ENCODE assay signal across 8 cellular contexts in the genomic region with DNA sequence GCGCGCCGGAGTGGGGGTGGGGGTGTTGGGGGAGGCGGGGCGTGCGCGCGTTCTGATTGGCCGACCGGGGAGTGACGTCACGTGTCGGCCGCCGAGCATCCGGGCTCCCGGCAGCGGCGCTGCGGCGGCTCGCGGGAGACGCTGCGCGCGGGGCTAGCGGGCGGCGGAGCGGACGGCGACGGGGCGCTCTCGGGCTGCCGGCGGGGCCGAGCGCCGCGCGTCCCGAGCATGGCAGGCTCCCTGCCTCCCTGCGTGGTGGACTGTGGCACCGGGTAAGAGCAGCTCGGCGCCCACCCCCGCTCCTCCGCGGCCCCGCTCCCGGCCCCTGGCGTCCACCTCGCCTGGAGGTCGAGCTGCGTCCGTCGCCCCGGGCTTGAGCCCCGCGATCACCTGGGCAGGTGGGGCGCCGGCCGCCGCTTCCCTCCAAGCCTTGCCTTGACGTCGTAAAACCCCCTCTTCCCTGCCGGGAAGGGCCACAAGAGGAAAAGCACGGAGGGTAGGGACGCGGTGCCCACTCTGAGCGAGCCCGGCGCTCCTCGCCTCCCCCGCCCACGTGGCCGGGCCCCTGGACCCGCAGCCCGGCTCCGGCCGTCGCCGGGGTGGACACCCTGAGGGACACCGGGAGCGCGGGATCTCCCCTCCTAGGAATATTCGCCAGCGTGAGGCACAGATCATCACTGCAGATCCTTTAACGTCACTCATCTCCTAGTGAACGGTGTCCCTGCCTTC. TPM values are rescaled to one million over a fixed set of nuclear protein-coding genes. Genes with fewer than 3 reads are reported as not detected.
DNase-seq lines count a peak whose midpoint lies in the region; ATAC-seq and TF ChIP-seq lines count a peak whose summit lies in the region.

A gene (plus strand): TSS at position 98 of the 729 bp plus-strand sequence. CDS start 131 bp downstream, at position 229.

- intact Hi-C loops in natural killer cell (cut with micrococcal nuclease): loop anchor here (5.0 kb wide), 1 partner anchor 83 kb away; a partner anchor contains a TSS

- peaks cover 11% of the 10 kb centered on the region for H3K4me1 Mint-ChIP-seq in activated T-helper 17 cell treated with anti-CD3 and anti-CD28 coated beads, Interleukin-2, amount 50 U/mL, for 72 hours
- H3K4me1 Mint-ChIP-seq in natural killer cell: peaks cover 8 to 15% of the 10 kb centered on the region in 2 donors
- H3K4me1 Mint-ChIP-seq in stimulated activated naive B cell treated with anti-CD40 and anti-IgM and Interleukin-4, amounts not matched to agents 10 μg/mL and 1 μg/mL and 100 μg/mL, for 72 hours: peaks cover 14 to 18% of the 10 kb centered on the region in 2 donors

- peak within 1 kb of the TSS; percentile 88 for H3K27ac Mint-ChIP-seq in activated T-helper 17 cell treated with anti-CD3 and anti-CD28 coated beads, Interleukin-2, amount 50 U/mL, for 72 hours
- peak within 1 kb of the TSS; percentile 86 to 89 for H3K27ac Mint-ChIP-seq in natural killer cell
- H3K27ac Mint-ChIP-seq in stimulated activated naive B cell treated with anti-CD40 and anti-IgM and Interleukin-4, amounts not matched to agents 10 μg/mL and 1 μg/mL and 100 μg/mL, for 72 hours: peak within 1 kb of the TSS; percentile 96

- peak within 1 kb of the TSS; percentile 65 for H3K4me3 ChIP-seq in fibroblast of mammary gland (ENCODE audit: control insufficient read depth, low read depth, low read length)

- TF ChIP-seq CTCF in fibroblast of mammary gland (conservative IDR thresholded peaks at IDR 0.05; ENCODE audit: control insufficient read depth, insufficient read depth, low read depth, low read length) (no peak), natural killer cell (IDR thresholded peaks at IDR 0.05) (no peak)

- DNase-seq in Caki2 (ENCODE audit: low read depth) (peak; percentile 70), HK-2 (ENCODE audit: unreplicated experiment) (peak; percentile 94), fibroblast of mammary gland (ENCODE audit: low read depth) (peak; percentile 81), natural killer cell (peak; percentile 91)
- DNase-seq in stimulated activated naive B cell treated with anti-CD40 and anti-IgM and Interleukin-4, amounts not matched to agents 10 μg/mL and 1 μg/mL and 100 μg/mL, for 72 hours: peak; percentile 81

- H3K9me3 Mint-ChIP-seq in activated T-helper 17 cell treated with anti-CD3 and anti-CD28 coated beads, Interleukin-2, amount 50 U/mL, for 72 hours: no peaks in the 10 kb centered on the region
- H3K9me3 Mint-ChIP-seq in natural killer cell: no peaks in the 10 kb centered on the region
- H3K9me3 Mint-ChIP-seq in stimulated activated naive B cell treated with anti-CD40 and anti-IgM and Interleukin-4, amounts not matched to agents 10 μg/mL and 1 μg/mL and 100 μg/mL, for 72 hours: no peaks in the 10 kb centered on the region

- peaks cover 1% of the 10 kb centered on the region for H3K27me3 Mint-ChIP-seq in activated T-helper 17 cell treated with anti-CD3 and anti-CD28 coated beads, Interleukin-2, amount 50 U/mL, for 72 hours
- peaks cover 2 to 7% of the 10 kb centered on the region in 2 donors for H3K27me3 Mint-ChIP-seq in natural killer cell (ENCODE audit: low read depth in 2 of 2)
- H3K27me3 Mint-ChIP-seq in stimulated activated naive B cell treated with anti-CD40 and anti-IgM and Interleukin-4, amounts not matched to agents 10 μg/mL and 1 μg/mL and 100 μg/mL, for 72 hours: peaks cover 0 to 6% of the 10 kb centered on the region in 2 donors

- H3K36me3 Mint-ChIP-seq in activated T-helper 17 cell treated with anti-CD3 and anti-CD28 coated beads, Interleukin-2, amount 50 U/mL, for 72 hours (ENCODE audit: low read depth): no peaks in the 10 kb centered on the region
- H3K36me3 Mint-ChIP-seq in natural killer cell: no peaks in the 10 kb centered on the region
- H3K36me3 Mint-ChIP-seq in stimulated activated naive B cell treated with anti-CD40 and anti-IgM and Interleukin-4, amounts not matched to agents 10 μg/mL and 1 μg/mL and 100 μg/mL, for 72 hours: no peaks in the 10 kb centered on the region

- H3K4me3 Mint-ChIP-seq in activated T-helper 17 cell treated with anti-CD3 and anti-CD28 coated beads, Interleukin-2, amount 50 U/mL, for 72 hours: peak within 1 kb of the TSS; percentile 88
- peak within 1 kb of the TSS; percentile 88 for H3K4me3 Mint-ChIP-seq in natural killer cell
- H3K4me3 Mint-ChIP-seq in stimulated activated naive B cell treated with anti-CD40 and anti-IgM and Interleukin-4, amounts not matched to agents 10 μg/mL and 1 μg/mL and 100 μg/mL, for 72 hours: peak within 1 kb of the TSS; percentile 88 to 91

- ATAC-seq in GM19455 (IDR thresholded peaks at IDR 0.05; ENCODE audit: unreplicated experiment) (peak; percentile 86), natural killer cell (peak; percentile 92 to 95 (median 94))
- peak; percentile 85 for ATAC-seq in activated T-helper 17 cell treated with anti-CD3 and anti-CD28 coated beads, Interleukin-2, amount 50 U/mL, for 72 hours (replicated peaks)
- ATAC-seq in stimulated activated naive B cell treated with anti-CD40 and anti-IgM and Interleukin-4, amounts not matched to agents 10 μg/mL and 1 μg/mL and 100 μg/mL, for 72 hours (replicated peaks): peak; percentile 81 to 87

- in situ Hi-C loops in Caki2 (cut with HindIII; ENCODE audit: low pct_unique_long_range_greater_than_20kb, low sequenced_read_pairs): no loop called here

TF ChIP-seq in PFSK-1, 5 proteins besides CTCF, POLR2A, EP300 and RAD21:
- peak; percentile 49 for TF ChIP-seq FOXP2 (optimal IDR thresholded peaks at IDR 0.05; ENCODE audit: borderline replicate concordance, extremely low read depth, extremely low read length, insufficient read depth)
- TF ChIP-seq, protein P1, sequence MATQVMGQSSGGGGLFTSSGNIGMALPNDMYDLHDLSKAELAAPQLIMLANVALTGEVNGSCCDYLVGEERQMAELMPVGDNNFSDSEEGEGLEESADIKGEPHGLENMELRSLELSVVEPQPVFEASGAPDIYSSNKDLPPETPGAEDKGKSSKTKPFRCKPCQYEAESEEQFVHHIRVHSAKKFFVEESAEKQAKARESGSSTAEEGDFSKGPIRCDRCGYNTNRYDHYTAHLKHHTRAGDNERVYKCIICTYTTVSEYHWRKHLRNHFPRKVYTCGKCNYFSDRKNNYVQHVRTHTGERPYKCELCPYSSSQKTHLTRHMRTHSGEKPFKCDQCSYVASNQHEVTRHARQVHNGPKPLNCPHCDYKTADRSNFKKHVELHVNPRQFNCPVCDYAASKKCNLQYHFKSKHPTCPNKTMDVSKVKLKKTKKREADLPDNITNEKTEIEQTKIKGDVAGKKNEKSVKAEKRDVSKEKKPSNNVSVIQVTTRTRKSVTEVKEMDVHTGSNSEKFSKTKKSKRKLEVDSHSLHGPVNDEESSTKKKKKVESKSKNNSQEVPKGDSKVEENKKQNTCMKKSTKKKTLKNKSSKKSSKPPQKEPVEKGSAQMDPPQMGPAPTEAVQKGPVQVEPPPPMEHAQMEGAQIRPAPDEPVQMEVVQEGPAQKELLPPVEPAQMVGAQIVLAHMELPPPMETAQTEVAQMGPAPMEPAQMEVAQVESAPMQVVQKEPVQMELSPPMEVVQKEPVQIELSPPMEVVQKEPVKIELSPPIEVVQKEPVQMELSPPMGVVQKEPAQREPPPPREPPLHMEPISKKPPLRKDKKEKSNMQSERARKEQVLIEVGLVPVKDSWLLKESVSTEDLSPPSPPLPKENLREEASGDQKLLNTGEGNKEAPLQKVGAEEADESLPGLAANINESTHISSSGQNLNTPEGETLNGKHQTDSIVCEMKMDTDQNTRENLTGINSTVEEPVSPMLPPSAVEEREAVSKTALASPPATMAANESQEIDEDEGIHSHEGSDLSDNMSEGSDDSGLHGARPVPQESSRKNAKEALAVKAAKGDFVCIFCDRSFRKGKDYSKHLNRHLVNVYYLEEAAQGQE (IDR thresholded peaks at IDR 0.05; ENCODE audit: insufficient read depth in 1 of 2, low read depth in 2 of 2, low read length in 2 of 2): no peak
- peak; percentile 83; the same call in 1 of the 2 replicates for TF ChIP-seq TAF1 (IDR thresholded peaks at IDR 0.05; ENCODE audit: borderline replicate concordance, insufficient read depth, low read length)
- peak; percentile 45; the same call in 1 of the 2 replicates for TF ChIP-seq POLR2AphosphoS5 (IDR thresholded peaks at IDR 0.05; ENCODE audit: low read depth, low read length)
- peak; percentile 50; the same call in 1 of the 2 replicates for TF ChIP-seq SIN3A (IDR thresholded peaks at IDR 0.05; ENCODE audit: borderline replicate concordance, insufficient read depth, low read length)

RNA-seq across cellular contexts. Expression of the gene that starts here (rescaled TPM):
- total RNA-seq in Caki2 (2014; rRNA removed; shearing (Covaris generic); ENCODE audit: low replicate concordance): 9.9 and 42.5 TPM in 2 replicates
- polyA plus RNA-seq in PFSK-1 (2012; ENCODE audit: insufficient read length, low read depth): 9.6 TPM
- total RNA-seq in activated T-helper 17 cell treated with anti-CD3 and anti-CD28 coated beads, Interleukin-2, amount 50 U/mL, for 72 hours: 1 to 10 TPM; 8.3 to 8.9 TPM
- total RNA-seq in natural killer cell: 1 to 10 TPM; 7.9 to 8.0 (median 8.0) TPM

Comparison
In these comparisons a context has a peak if more than half of its experiments do, and no peak if none do; other contexts are left out.
1. Peak in every context shown above with its lines: DNase-seq, ATAC-seq and H3K4me3 ChIP-seq.